Comparison of ENCODE assay signal across 8 cellular contexts in the genomic region with DNA sequence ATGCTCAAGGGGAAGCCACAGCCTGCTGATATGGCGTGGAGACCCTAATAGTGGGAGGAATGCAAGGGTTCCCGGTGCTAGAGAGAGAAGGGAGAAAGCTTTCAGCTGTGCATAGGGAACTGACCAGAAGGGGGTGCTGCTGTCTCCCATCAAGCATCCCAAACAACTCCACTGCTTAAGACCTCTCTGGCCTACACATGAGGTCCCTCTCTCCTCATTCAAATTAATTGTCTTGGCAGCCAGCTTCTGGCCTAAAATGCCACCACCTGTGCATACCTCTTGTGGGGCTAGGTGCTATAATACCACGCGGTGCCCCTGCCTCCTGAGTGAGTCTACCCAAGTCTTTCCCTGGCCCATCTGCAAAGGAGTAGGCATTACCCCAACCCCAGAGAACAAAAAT. TPM values are rescaled to one million over a fixed set of nuclear protein-coding genes. Genes with fewer than 3 reads are reported as not detected.
DNase-seq lines count a peak whose midpoint lies in the region; ATAC-seq and TF ChIP-seq lines count a peak whose summit lies in the region.

No MANE protein-coding gene starts in this region.

- H3K27ac ChIP-seq in hepatocyte = no peak overlapping the region

- H3K79me2 ChIP-seq in Loucy (ENCODE audit: insufficient read depth, low read length) (no peaks in the 10 kb centered on the region), hepatocyte (no peaks in the 10 kb centered on the region)

- ATAC-seq in GM21381 (IDR thresholded peaks at IDR 0.05; ENCODE audit: unreplicated experiment) (no peak), HG02642 (IDR thresholded peaks at IDR 0.05; ENCODE audit: poor library complexity, unreplicated experiment) (no peak)

- no peak overlapping the region for H3K4me2 ChIP-seq in Loucy (ENCODE audit: low read depth, low read length, poor library complexity, severe bottlenecking)
- H3K4me2 ChIP-seq in hepatocyte = no peak overlapping the region

- H3K36me3 ChIP-seq in Loucy (ENCODE audit: insufficient read depth, low read length) = peaks cover 4% of the 10 kb centered on the region; the same call in 1 of the 2 replicates
- no peaks in the 10 kb centered on the region for H3K36me3 ChIP-seq in hepatocyte (replicated peaks; ENCODE audit: insufficient read depth, low read depth)

- H3K9me3 ChIP-seq in Loucy (ENCODE audit: insufficient read depth, low read depth, low read length) (no peaks in the 10 kb centered on the region), hepatocyte (ENCODE audit: low read depth) (no peaks in the 10 kb centered on the region)

- no peak overlapping the region for H2AFZ ChIP-seq in Loucy (ENCODE audit: low read length)
- H2AFZ ChIP-seq in hepatocyte = no peak overlapping the region

- H3K4me1 ChIP-seq in Loucy (ENCODE audit: insufficient read depth, low read length, poor library complexity, severe bottlenecking) = no peaks in the 10 kb centered on the region
- peaks cover 12% of the 10 kb centered on the region for H3K4me1 ChIP-seq in hepatocyte (ENCODE audit: insufficient read depth)

- H4K20me1 ChIP-seq in Loucy (ENCODE audit: insufficient read depth, low read length, poor library complexity, severe bottlenecking) (no peaks in the 10 kb centered on the region), hepatocyte (ENCODE audit: insufficient read depth, poor library complexity, severe bottlenecking) (no peaks in the 10 kb centered on the region)

- H3K27me3 ChIP-seq in Loucy (ENCODE audit: insufficient read depth, low read length, poor library complexity, severe bottlenecking) = no peaks in the 10 kb centered on the region
- H3K27me3 ChIP-seq in hepatocyte = peaks cover 36% of the 10 kb centered on the region

- 43% methylated on average over 4 of the region's 4 CpGs for WGBS in hepatocyte (ENCODE audit: low lambda C conversion rate, missing lambda C conversion rate)

- no peak overlapping the region for H3K9ac ChIP-seq in Loucy (ENCODE audit: low read depth, low read length, poor library complexity, severe bottlenecking)

- DNase-seq in GM03348 (ENCODE audit: low spot score) (peak; percentile 89), SW480 (ENCODE audit: low spot score) (peak; percentile 54), astrocyte of the hippocampus (ENCODE audit: low read depth, low spot score) (peak; percentile 81), hepatocyte (ENCODE audit: low spot score) (peak; percentile 73)
- DNase-seq in stimulated activated CD4-positive, alpha-beta T cell treated with anti-CD3 and anti-CD28 coated beads, Interleukin-12 subunit alpha, Interleukin-12 subunit beta, amount 100 ng/mL, for 48 hours (ENCODE audit: low read depth in 2 of 3, low spot score in 1 of 3) = peak in 2 of 3 donors; percentile 42 to 54

- H3K9me2 ChIP-seq in Loucy (replicated peaks; ENCODE audit: low read depth, low read length) (no peaks in the 10 kb centered on the region), hepatocyte (replicated peaks; ENCODE audit: insufficient read depth) (no peaks in the 10 kb centered on the region)

- TF ChIP-seq CTCF in Loucy (conservative IDR thresholded peaks at IDR 0.05; ENCODE audit: low read length) = peak; percentile 78
- peak; percentile 60 for TF ChIP-seq CTCF in hepatocyte (IDR thresholded peaks at IDR 0.05; ENCODE audit: poor library complexity)

- no peaks in the 10 kb centered on the region for H3F3A ChIP-seq in Loucy (ENCODE audit: low read depth)

- H3K4me3 ChIP-seq in Loucy (ENCODE audit: low read length, poor library complexity, severe bottlenecking) (no peak overlapping the region), hepatocyte (no peak overlapping the region)

RNA-seq across cellular contexts. Expression of a gene that starts 14.5 kb away (rescaled TPM):
- 9.6 and 11.7 TPM in 2 replicates for total RNA-seq in hepatocyte
- 31.7 and 36.0 TPM in 2 replicates for polyA plus RNA-seq in hepatocyte

RNA-seq across cellular contexts. Expression of a gene that starts 20.6 kb away (rescaled TPM):
- 3.4 and 3.7 TPM in 2 replicates for total RNA-seq in hepatocyte
- polyA plus RNA-seq in hepatocyte = 2.5 and 2.9 TPM in 2 replicates

RNA-seq across cellular contexts. Expression of a gene that starts 28.1 kb away (rescaled TPM):
- 0.63 TPM in 1 of 2 replicates, not detected in the other for total RNA-seq in hepatocyte
- 0.51 TPM in 1 of 2 replicates, not detected in the other for polyA plus RNA-seq in hepatocyte

RNA-seq across cellular contexts. Expression of a gene that starts 33.4 kb away (rescaled TPM):
- total RNA-seq in hepatocyte = 40.9 and 46.7 TPM in 2 replicates
- 17.6 and 21.2 TPM in 2 replicates for polyA plus RNA-seq in hepatocyte

RNA-seq across cellular contexts. Expression of a gene that starts 40.7 kb away (rescaled TPM):
- total RNA-seq in hepatocyte = 0.16 and 0.23 TPM in 2 replicates
- polyA plus RNA-seq in hepatocyte = 0.11 and 0.62 TPM in 2 replicates
